In the genomic region with DNA sequence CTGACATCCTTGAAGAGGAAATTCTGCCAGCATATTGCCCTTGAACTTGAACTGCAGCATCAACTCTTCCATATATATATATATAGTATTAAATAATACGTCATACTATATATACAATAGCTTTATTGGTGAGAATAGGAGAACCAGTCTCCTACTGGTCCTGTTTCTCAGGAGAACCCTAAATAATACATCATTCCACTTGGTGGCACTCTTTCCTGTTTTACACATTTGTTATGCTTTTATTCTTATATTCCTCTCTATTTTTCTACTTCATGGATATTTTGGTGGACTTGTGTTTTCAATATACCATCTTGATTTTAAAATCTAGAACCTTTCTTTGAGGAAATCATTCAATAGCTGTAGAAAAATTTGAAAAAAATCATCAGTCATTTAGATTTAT, we compare ENCODE assay signal across 1 cellular context.
TF ChIP-seq lines count a peak whose summit lies in the region.

No MANE protein-coding gene starts in this region.

TF ChIP-seq in SK-N-SH treated with all-trans-retinoic acid at 6 μM for 48 hours, 23 proteins besides CTCF, POLR2A, EP300 and RAD21:
- TF ChIP-seq, protein P1, sequence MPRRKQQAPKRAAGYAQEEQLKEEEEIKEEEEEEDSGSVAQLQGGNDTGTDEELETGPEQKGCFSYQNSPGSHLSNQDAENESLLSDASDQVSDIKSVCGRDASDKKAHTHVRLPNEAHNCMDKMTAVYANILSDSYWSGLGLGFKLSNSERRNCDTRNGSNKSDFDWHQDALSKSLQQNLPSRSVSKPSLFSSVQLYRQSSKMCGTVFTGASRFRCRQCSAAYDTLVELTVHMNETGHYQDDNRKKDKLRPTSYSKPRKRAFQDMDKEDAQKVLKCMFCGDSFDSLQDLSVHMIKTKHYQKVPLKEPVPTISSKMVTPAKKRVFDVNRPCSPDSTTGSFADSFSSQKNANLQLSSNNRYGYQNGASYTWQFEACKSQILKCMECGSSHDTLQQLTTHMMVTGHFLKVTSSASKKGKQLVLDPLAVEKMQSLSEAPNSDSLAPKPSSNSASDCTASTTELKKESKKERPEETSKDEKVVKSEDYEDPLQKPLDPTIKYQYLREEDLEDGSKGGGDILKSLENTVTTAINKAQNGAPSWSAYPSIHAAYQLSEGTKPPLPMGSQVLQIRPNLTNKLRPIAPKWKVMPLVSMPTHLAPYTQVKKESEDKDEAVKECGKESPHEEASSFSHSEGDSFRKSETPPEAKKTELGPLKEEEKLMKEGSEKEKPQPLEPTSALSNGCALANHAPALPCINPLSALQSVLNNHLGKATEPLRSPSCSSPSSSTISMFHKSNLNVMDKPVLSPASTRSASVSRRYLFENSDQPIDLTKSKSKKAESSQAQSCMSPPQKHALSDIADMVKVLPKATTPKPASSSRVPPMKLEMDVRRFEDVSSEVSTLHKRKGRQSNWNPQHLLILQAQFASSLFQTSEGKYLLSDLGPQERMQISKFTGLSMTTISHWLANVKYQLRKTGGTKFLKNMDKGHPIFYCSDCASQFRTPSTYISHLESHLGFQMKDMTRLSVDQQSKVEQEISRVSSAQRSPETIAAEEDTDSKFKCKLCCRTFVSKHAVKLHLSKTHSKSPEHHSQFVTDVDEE (CRISPR knock-in tag; IDR thresholded peaks at IDR 0.05), result no peak
- TF ChIP-seq TOX (CRISPR knock-in tag; IDR thresholded peaks at IDR 0.05; ENCODE audit: borderline replicate concordance) (no peak), ZNF8 (CRISPR knock-in tag; IDR thresholded peaks at IDR 0.05) (no peak), CSDC2 (CRISPR knock-in tag; IDR thresholded peaks at IDR 0.05) (no peak), ZNF70 (CRISPR knock-in tag; IDR thresholded peaks at IDR 0.05) (no peak), ISL1 (CRISPR knock-in tag; IDR thresholded peaks at IDR 0.05) (no peak), TCF4 (CRISPR knock-in tag; IDR thresholded peaks at IDR 0.05; ENCODE audit: borderline replicate concordance) (no peak)
- TF ChIP-seq, protein P2, sequence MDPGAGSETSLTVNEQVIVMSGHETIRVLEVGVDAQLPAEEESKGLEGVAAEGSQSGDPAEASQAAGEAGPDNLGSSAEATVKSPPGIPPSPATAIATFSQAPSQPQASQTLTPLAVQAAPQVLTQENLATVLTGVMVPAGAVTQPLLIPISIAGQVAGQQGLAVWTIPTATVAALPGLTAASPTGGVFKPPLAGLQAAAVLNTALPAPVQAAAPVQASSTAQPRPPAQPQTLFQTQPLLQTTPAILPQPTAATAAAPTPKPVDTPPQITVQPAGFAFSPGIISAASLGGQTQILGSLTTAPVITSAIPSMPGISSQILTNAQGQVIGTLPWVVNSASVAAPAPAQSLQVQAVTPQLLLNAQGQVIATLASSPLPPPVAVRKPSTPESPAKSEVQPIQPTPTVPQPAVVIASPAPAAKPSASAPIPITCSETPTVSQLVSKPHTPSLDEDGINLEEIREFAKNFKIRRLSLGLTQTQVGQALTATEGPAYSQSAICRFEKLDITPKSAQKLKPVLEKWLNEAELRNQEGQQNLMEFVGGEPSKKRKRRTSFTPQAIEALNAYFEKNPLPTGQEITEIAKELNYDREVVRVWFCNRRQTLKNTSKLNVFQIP (CRISPR knock-in tag; IDR thresholded peaks at IDR 0.05; ENCODE audit: borderline replicate concordance, low read depth), result no peak
- TF ChIP-seq, protein P3, sequence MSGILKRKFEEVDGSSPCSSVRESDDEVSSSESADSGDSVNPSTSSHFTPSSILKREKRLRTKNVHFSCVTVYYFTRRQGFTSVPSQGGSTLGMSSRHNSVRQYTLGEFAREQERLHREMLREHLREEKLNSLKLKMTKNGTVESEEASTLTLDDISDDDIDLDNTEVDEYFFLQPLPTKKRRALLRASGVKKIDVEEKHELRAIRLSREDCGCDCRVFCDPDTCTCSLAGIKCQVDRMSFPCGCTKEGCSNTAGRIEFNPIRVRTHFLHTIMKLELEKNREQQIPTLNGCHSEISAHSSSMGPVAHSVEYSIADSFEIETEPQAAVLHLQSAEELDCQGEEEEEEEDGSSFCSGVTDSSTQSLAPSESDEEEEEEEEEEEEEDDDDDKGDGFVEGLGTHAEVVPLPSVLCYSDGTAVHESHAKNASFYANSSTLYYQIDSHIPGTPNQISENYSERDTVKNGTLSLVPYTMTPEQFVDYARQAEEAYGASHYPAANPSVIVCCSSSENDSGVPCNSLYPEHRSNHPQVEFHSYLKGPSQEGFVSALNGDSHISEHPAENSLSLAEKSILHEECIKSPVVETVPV (CRISPR knock-in tag; IDR thresholded peaks at IDR 0.05), result no peak
- TF ChIP-seq, protein P4, sequence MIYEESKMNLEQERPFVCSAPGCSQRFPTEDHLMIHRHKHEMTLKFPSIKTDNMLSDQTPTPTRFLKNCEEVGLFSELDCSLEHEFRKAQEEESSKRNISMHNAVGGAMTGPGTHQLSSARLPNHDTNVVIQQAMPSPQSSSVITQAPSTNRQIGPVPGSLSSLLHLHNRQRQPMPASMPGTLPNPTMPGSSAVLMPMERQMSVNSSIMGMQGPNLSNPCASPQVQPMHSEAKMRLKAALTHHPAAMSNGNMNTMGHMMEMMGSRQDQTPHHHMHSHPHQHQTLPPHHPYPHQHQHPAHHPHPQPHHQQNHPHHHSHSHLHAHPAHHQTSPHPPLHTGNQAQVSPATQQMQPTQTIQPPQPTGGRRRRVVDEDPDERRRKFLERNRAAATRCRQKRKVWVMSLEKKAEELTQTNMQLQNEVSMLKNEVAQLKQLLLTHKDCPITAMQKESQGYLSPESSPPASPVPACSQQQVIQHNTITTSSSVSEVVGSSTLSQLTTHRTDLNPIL (CRISPR knock-in tag; IDR thresholded peaks at IDR 0.05; ENCODE audit: low read depth), result no peak
- TF ChIP-seq, protein P5, sequence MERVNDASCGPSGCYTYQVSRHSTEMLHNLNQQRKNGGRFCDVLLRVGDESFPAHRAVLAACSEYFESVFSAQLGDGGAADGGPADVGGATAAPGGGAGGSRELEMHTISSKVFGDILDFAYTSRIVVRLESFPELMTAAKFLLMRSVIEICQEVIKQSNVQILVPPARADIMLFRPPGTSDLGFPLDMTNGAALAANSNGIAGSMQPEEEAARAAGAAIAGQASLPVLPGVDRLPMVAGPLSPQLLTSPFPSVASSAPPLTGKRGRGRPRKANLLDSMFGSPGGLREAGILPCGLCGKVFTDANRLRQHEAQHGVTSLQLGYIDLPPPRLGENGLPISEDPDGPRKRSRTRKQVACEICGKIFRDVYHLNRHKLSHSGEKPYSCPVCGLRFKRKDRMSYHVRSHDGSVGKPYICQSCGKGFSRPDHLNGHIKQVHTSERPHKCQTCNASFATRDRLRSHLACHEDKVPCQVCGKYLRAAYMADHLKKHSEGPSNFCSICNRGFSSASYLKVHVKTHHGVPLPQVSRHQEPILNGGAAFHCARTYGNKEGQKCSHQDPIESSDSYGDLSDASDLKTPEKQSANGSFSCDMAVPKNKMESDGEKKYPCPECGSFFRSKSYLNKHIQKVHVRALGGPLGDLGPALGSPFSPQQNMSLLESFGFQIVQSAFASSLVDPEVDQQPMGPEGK (CRISPR knock-in tag; IDR thresholded peaks at IDR 0.05; ENCODE audit: borderline replicate concordance), result no peak
TF ChIP-seq in SK-N-SH treated with all-trans-retinoic acid at 6 μM for 48 hours: peak in this region for 0.
